29 cellular contexts compared by ENCODE assay signal in the genomic region with DNA sequence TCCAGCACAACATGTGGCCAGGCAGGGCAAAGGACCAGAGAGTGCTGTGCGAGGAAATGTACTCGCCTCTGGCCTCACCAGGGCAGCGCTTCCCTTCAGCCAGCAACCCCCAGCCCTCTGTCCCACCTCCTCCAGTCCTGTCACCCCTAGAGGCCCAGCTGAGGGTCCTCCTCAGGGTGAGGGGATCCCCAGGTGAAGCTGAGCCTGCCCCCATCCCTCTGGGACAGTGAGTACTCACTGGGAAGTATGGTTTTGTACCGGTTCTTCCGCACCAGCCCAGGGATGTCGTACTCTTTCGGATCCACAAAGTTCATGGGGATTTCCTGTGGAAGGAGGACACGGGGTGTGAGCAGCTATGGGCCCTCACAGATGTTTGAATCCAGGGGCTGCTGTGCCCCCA. TPM values are rescaled to one million over a fixed set of nuclear protein-coding genes. Genes with fewer than 3 reads are reported as not detected.
"Had no signal": no experiment of that assay in that cellular context is flagged by ENCODE, and none has a peak within 500 bp of the region (broad histone marks: within the 10 kb centered on the region; RNA-seq: fewer than 3 reads in every experiment).

No MANE protein-coding gene starts in this region.

- DNase-seq: colonic mucosa; cortex of kidney; effector CD8-positive, alpha-beta T cell; effector memory CD8-positive, alpha-beta T cell; endodermal cell; erythroblast; esophagus squamous epithelium; foreskin fibroblast; foreskin melanocyte; gastrocnemius medialis; glutamatergic neuron; heart right ventricle; hippocampal formation; left cardiac atrium; left lung; left ventricle myocardium superior; lower lobe of right lung; mesenchymal stem cell; mucosa of descending colon; naive B cell had no signal

- H3K9me3 ChIP-seq: colonic mucosa, esophagus squamous epithelium, gastrocnemius medialis, heart right ventricle, left lung, lower lobe of right lung, mucosa of descending colon had no signal

- H3K4me1 ChIP-seq: colonic mucosa, esophagus squamous epithelium, gastrocnemius medialis, heart right ventricle, left lung, lower lobe of right lung had no signal

- H3K27me3 ChIP-seq: colonic mucosa, gastrocnemius medialis, left lung had no signal

- H3K4me1 Mint-ChIP-seq: mesothelial cell of epicardium, naive B cell had no signal

- H3K27ac Mint-ChIP-seq: dendritic cell treated with granulocyte-macrophage colony-stimulating factor and Interleukin-4, amounts not matched to agents 40 ng/mL and 50 ng/mL, for 4 days; effector memory CD8-positive, alpha-beta T cell; endodermal cell; mesothelial cell of epicardium; naive B cell had no signal

- H3K27ac ChIP-seq: colonic mucosa, epithelial cell of prostate, esophagus squamous epithelium, gastrocnemius medialis, heart right ventricle, left lung, lower lobe of right lung had no signal

- H3K9me3 Mint-ChIP-seq: dendritic cell treated with granulocyte-macrophage colony-stimulating factor and Interleukin-4, amounts not matched to agents 40 ng/mL and 50 ng/mL, for 4 days; effector memory CD8-positive, alpha-beta T cell; endodermal cell; mesothelial cell of epicardium; naive B cell had no signal

- H3K4me3 Mint-ChIP-seq: dendritic cell treated with granulocyte-macrophage colony-stimulating factor and Interleukin-4, amounts not matched to agents 40 ng/mL and 50 ng/mL, for 4 days; effector memory CD8-positive, alpha-beta T cell; endodermal cell; mesothelial cell of epicardium had no signal

- H3K36me3 Mint-ChIP-seq: mesothelial cell of epicardium, naive B cell had no signal

- ATAC-seq: effector memory CD8-positive, alpha-beta T cell; esophagus mucosa; gastrocnemius medialis; heart right ventricle; left cardiac atrium; left lung; left ventricle myocardium superior; lower lobe of right lung; mucosa of descending colon had no signal

- H3K36me3 ChIP-seq: colonic mucosa, esophagus squamous epithelium, gastrocnemius medialis, left lung, lower lobe of right lung had no signal

- H3K4me3 ChIP-seq: colonic mucosa, esophagus squamous epithelium, gastrocnemius medialis, heart right ventricle, left lung, lower lobe of right lung, mucosa of descending colon had no signal

RNA-seq across cellular contexts. Expression of gene IGSF22, which starts 11.7 kb away (rescaled TPM):
- total RNA-seq: esophagus mucosa, gastrocnemius medialis had no signal

RNA-seq across cellular contexts. Expression of gene PTPN5, which starts 54.0 kb away (rescaled TPM):
- total RNA-seq: dermis microvascular lymphatic vessel endothelial cell, esophagus mucosa, glomerular endothelial cell, kidney epithelial cell, lung microvascular endothelial cell, myocyte had no signal
